ENCODE assay signal across 1 cellular context in the genomic region with DNA sequence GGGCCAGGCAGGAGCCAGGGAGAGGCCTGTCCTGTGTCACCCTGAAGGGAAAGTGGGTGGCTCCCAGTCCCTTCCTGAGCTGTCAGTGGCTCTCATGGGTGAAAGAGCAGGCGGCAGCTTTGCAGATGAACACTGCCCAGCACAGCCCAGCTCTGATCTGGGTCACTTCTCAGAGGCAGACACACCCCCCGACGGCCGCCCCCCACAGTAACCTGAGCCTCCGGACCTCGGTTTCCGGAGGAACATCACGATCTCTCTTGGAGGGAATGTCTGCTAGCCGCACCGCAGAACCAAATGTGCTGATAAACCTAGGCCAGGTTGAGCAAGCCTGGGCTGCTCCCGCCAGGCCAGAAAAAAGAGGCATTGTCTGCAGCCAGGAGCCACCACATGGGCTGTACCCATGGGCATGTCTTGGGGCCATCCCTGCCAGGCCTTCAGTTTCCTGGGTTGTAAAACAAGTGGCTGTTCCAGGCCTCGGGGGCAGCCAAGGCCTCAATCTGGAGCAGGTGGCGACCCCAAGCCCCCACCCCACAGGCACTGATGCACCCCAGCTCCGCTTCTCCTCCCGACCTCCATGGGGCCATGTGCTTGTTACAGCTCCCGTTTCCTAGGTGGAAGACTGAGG.
TF ChIP-seq lines count a peak whose summit lies in the region.

No MANE protein-coding gene starts in this region.

TF ChIP-seq in SK-N-SH, 30 proteins besides CTCF, POLR2A, EP300 and RAD21 (continued from another document):
- TF ChIP-seq, protein P1, sequence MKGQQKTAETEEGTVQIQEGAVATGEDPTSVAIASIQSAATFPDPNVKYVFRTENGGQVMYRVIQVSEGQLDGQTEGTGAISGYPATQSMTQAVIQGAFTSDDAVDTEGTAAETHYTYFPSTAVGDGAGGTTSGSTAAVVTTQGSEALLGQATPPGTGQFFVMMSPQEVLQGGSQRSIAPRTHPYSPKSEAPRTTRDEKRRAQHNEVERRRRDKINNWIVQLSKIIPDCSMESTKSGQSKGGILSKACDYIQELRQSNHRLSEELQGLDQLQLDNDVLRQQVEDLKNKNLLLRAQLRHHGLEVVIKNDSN (IDR thresholded peaks at IDR 0.05; ENCODE audit: borderline replicate concordance, low read depth), result no peak
- TF ChIP-seq, protein P2, sequence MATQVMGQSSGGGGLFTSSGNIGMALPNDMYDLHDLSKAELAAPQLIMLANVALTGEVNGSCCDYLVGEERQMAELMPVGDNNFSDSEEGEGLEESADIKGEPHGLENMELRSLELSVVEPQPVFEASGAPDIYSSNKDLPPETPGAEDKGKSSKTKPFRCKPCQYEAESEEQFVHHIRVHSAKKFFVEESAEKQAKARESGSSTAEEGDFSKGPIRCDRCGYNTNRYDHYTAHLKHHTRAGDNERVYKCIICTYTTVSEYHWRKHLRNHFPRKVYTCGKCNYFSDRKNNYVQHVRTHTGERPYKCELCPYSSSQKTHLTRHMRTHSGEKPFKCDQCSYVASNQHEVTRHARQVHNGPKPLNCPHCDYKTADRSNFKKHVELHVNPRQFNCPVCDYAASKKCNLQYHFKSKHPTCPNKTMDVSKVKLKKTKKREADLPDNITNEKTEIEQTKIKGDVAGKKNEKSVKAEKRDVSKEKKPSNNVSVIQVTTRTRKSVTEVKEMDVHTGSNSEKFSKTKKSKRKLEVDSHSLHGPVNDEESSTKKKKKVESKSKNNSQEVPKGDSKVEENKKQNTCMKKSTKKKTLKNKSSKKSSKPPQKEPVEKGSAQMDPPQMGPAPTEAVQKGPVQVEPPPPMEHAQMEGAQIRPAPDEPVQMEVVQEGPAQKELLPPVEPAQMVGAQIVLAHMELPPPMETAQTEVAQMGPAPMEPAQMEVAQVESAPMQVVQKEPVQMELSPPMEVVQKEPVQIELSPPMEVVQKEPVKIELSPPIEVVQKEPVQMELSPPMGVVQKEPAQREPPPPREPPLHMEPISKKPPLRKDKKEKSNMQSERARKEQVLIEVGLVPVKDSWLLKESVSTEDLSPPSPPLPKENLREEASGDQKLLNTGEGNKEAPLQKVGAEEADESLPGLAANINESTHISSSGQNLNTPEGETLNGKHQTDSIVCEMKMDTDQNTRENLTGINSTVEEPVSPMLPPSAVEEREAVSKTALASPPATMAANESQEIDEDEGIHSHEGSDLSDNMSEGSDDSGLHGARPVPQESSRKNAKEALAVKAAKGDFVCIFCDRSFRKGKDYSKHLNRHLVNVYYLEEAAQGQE (IDR thresholded peaks at IDR 0.05; ENCODE audit: low read depth, low read length), result no peak
- TF ChIP-seq, protein P3, sequence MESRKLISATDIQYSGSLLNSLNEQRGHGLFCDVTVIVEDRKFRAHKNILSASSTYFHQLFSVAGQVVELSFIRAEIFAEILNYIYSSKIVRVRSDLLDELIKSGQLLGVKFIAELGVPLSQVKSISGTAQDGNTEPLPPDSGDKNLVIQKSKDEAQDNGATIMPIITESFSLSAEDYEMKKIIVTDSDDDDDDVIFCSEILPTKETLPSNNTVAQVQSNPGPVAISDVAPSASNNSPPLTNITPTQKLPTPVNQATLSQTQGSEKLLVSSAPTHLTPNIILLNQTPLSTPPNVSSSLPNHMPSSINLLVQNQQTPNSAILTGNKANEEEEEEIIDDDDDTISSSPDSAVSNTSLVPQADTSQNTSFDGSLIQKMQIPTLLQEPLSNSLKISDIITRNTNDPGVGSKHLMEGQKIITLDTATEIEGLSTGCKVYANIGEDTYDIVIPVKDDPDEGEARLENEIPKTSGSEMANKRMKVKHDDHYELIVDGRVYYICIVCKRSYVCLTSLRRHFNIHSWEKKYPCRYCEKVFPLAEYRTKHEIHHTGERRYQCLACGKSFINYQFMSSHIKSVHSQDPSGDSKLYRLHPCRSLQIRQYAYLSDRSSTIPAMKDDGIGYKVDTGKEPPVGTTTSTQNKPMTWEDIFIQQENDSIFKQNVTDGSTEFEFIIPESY (IDR thresholded peaks at IDR 0.05; ENCODE audit: borderline replicate concordance, low read depth), result no peak
- no peak; the same call in 1 of the 2 replicates for TF ChIP-seq GATA2 (CRISPR knock-in tag; IDR thresholded peaks at IDR 0.05)
- no peak for TF ChIP-seq NRF1 (IDR thresholded peaks at IDR 0.05; ENCODE audit: low read depth, low read length)
- TF ChIP-seq, protein P4, sequence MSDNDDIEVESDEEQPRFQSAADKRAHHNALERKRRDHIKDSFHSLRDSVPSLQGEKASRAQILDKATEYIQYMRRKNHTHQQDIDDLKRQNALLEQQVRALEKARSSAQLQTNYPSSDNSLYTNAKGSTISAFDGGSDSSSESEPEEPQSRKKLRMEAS (IDR thresholded peaks at IDR 0.05; ENCODE audit: low read depth), result peak; percentile 76
- 0 out of 2 replicates have a peak, but pooled peaks have one; percentile 17 for TF ChIP-seq SIN3A (IDR thresholded peaks at IDR 0.05; ENCODE audit: borderline replicate concordance, low read depth, low read length)
- peak; percentile 64; the same call in 1 of the 2 replicates for TF ChIP-seq MXI1 (IDR thresholded peaks at IDR 0.05; ENCODE audit: low read depth, low read length)
- TF ChIP-seq FOSL2 (IDR thresholded peaks at IDR 0.05; ENCODE audit: borderline replicate concordance, low read depth), result no peak
- TF ChIP-seq CHD2 (IDR thresholded peaks at IDR 0.05; ENCODE audit: low read length, partially characterized antibody), result peak; percentile 46
- no peak; the same call in 1 of the 2 replicates for TF ChIP-seq RCOR1 (IDR thresholded peaks at IDR 0.05; ENCODE audit: low read length)
